In the genomic region with DNA sequence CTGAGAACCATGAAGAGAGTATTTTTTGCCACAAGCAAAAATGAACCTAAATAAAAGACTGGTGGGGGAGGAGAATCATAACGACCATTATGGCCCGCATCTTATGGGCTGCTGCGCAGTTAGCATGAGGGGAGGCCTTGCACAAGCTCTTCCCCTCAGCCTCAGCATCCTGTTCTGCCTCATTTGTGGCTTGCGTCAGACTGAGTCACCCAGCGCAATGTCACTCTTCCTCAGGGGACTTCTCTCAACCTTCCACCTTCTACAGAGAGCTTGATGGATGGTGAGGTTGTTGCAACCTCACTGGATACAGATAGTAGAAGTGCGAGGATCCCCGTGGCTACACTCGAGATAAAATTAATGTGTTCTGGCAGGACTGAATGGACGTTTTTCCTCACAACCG, we compare ENCODE assay signal across 10 cellular contexts. TPM values are rescaled to one million over a fixed set of nuclear protein-coding genes. Genes with fewer than 3 reads are reported as not detected.
A peak's percentile ranks its signal among the peaks of the same experiment; 100 is the strongest.
DNase-seq lines count a peak whose midpoint lies in the region; ATAC-seq and TF ChIP-seq lines count a peak whose summit lies in the region.
"Had no signal": no experiment of that assay in that cellular context is flagged by ENCODE, and none has a peak within 500 bp of the region (broad histone marks: within the 10 kb centered on the region; RNA-seq: fewer than 3 reads in every experiment).

No MANE protein-coding gene starts in this region.

- DNase-seq in activated gamma-delta T cell treated with anti-CD3 and anti-CD28 coated beads, Interleukin-2, amount 50 U/mL, for 16 hours (ENCODE audit: low read depth), result peak; percentile 38
- DNase-seq in spleen, result peak; percentile 84
- DNase-seq in NCI-H146 (lab: John Stamatoyannopoulos, UW), result no peak
- no peak for DNase-seq in NCI-H1930 (lab: John Stamatoyannopoulos, UW)
- no peak for DNase-seq in HCEC 1CT
- DNase-seq: amygdala, NCI-H2107 had no signal

- H3K36me3 ChIP-seq in spleen, result peaks cover 4 to 42% (median 34%) of the 10 kb centered on the region in 6 donors

- intact Hi-C loops in spleen (cut with DNase I; ENCODE audit: low total_unique reads), result no loop called here

- H3K4me3 ChIP-seq in spleen, result no peak overlapping the region

- peak overlapping the region in 2 of 3 donors; percentile 1 to 86 for H3K27ac Mint-ChIP-seq in IgD-negative memory B cell

- H3K4me1 ChIP-seq in spleen, result peaks cover 0 to 18% (median 0%) of the 10 kb centered on the region in 6 donors

- TF ChIP-seq POLR2A in spleen (IDR thresholded peaks at IDR 0.05), result no peak

- H3K27me3 Mint-ChIP-seq in IgD-negative memory B cell, result no peaks in the 10 kb centered on the region

- peaks cover 0 to 4% (median 0%) of the 10 kb centered on the region in 7 donors for H3K27me3 ChIP-seq in spleen (replicated peaks in 1 of 7)

- ATAC-seq in GM18867 (IDR thresholded peaks at IDR 0.05; ENCODE audit: unreplicated experiment) (peak; percentile 67), HG02973 (IDR thresholded peaks at IDR 0.05; ENCODE audit: unreplicated experiment) (no peak)

- peak overlapping the region in 1 of 4 donors; percentile 20 for H3K4me3 Mint-ChIP-seq in IgD-negative memory B cell

- peaks cover 5 to 11% (median 5%) of the 10 kb centered on the region in 3 donors for H3K4me1 Mint-ChIP-seq in IgD-negative memory B cell

- TF ChIP-seq CTCF in spleen (IDR thresholded peaks at IDR 0.05 in 8 of 11, conservative IDR thresholded peaks at IDR 0.05 in 3 of 11), result no peak

- H3K9me3 Mint-ChIP-seq in IgD-negative memory B cell, result no peaks in the 10 kb centered on the region

- H3K27ac ChIP-seq in spleen, result peak overlapping the region in 5 of 8 donors; percentile 11 to 60 (median 53)

- WGBS in spleen, 5 donors, result 37 to 60% (median 55%) methylated on average over 10 of the region's 10 CpGs

- peaks cover 2% of the 10 kb centered on the region for H3K36me3 Mint-ChIP-seq in IgD-negative memory B cell

- no peaks in the 10 kb centered on the region for H3K9me3 ChIP-seq in spleen

RNA-seq across cellular contexts. Expression of gene GPR15LG, which starts 16.8 kb away (rescaled TPM):
- polyA plus RNA-seq in IgD-negative memory B cell (not detected), spleen (under 1 TPM in 1 of 3 donors, not detected in 2; 0.16 TPM)
- total RNA-seq in spleen, result not detected

RNA-seq across cellular contexts. Expression of gene GHITM, which starts 17.5 kb away (rescaled TPM):
- polyA plus RNA-seq in IgD-negative memory B cell, result 226 TPM
- 100 to 1,000 TPM in 5 of 7 donors, 10 to 100 TPM in 2; 95.0 to 152 (median 103) TPM for total RNA-seq in spleen
- 100 to 1,000 TPM in 1 of 3 donors, 10 to 100 TPM in 2; 69.2 to 117 (median 99.9) TPM for polyA plus RNA-seq in spleen

RNA-seq across cellular contexts. Expression of gene CDHR1, which starts 37.6 kb away (rescaled TPM):
- polyA plus RNA-seq in IgD-negative memory B cell, result not detected
- total RNA-seq in spleen, result 10 to 100 TPM in 1 of 7 donors, 1 to 10 TPM in 6; 2.5 to 10.6 (median 7.3) TPM
- 1 to 10 TPM in 2 of 3 donors, under 1 TPM in 1; 0.53 to 2.2 (median 2.1) TPM for polyA plus RNA-seq in spleen

Comparison
In these comparisons a context has a peak if more than half of its experiments do, and no peak if none do; other contexts are left out.
1. DNase-seq: peak in activated gamma-delta T cell treated with anti-CD3 and anti-CD28 coated beads, Interleukin-2, amount 50 U/mL, for 16 hours (single experiment) and spleen (single experiment); none in NCI-H146 (single experiment), NCI-H1930 (0 of 2) and HCEC 1CT (single experiment).